Comparison of ENCODE assay signal across 2 cellular contexts in genomic region chr3:73509066-73509465, GRCh38.
TF ChIP-seq lines count a peak whose summit lies in the region.

No MANE protein-coding gene starts in this region.

TF ChIP-seq in IMR-90, 13 proteins besides CTCF, POLR2A, EP300 and RAD21:
- TF ChIP-seq NFE2L2 (IDR thresholded peaks at IDR 0.05; ENCODE audit: low read depth, low read length) (no peak), RFX5 (IDR thresholded peaks at IDR 0.05; ENCODE audit: low read depth, low read length) (no peak), RCOR1 (IDR thresholded peaks at IDR 0.05; ENCODE audit: insufficient replicate concordance, low read length) (no peak), ELK1 (IDR thresholded peaks at IDR 0.05; ENCODE audit: borderline replicate concordance, low read depth, low read length) (no peak), CHD1 (IDR thresholded peaks at IDR 0.05; ENCODE audit: low read depth, low read length) (no peak), CEBPB (IDR thresholded peaks at IDR 0.05; ENCODE audit: low read depth, low read length) (no peak), FOS (IDR thresholded peaks at IDR 0.05; ENCODE audit: low read depth, low read length) (no peak), BHLHE40 (IDR thresholded peaks at IDR 0.05; ENCODE audit: low read depth, low read length) (no peak), MAZ (IDR thresholded peaks at IDR 0.05; ENCODE audit: borderline replicate concordance, low read depth, low read length) (no peak), MXI1 (IDR thresholded peaks at IDR 0.05; ENCODE audit: borderline replicate concordance, low read depth, low read length) (no peak), MAFK (IDR thresholded peaks at IDR 0.05; ENCODE audit: low read depth, low read length) (no peak), SMC3 (IDR thresholded peaks at IDR 0.05; ENCODE audit: low read depth, low read length) (no peak), USF2 (IDR thresholded peaks at IDR 0.05; ENCODE audit: low read depth, low read length) (no peak)

TF ChIP-seq in GM23338, 12 proteins besides CTCF, POLR2A, EP300 and RAD21:
- no peak for TF ChIP-seq ZNF462 (CRISPR knock-in tag; IDR thresholded peaks at IDR 0.05)
- TF ChIP-seq EZH2 (IDR thresholded peaks at IDR 0.05; ENCODE audit: low read depth, unreplicated experiment): no peak
- TF ChIP-seq CREB1 (CRISPR knock-in tag; IDR thresholded peaks at IDR 0.05; ENCODE audit: low read depth): no peak
- no peak for TF ChIP-seq JUNB (IDR thresholded peaks at IDR 0.05; ENCODE audit: unreplicated experiment)
- TF ChIP-seq STAT1 (IDR thresholded peaks at IDR 0.05; ENCODE audit: unreplicated experiment): no peak
- no peak for TF ChIP-seq REST (IDR thresholded peaks at IDR 0.05; ENCODE audit: unreplicated experiment)
- no peak for TF ChIP-seq ETS1 (IDR thresholded peaks at IDR 0.05)
- TF ChIP-seq ZNF114 (CRISPR knock-in tag; IDR thresholded peaks at IDR 0.05): no peak
- no peak for TF ChIP-seq EZH2phosphoT487 (IDR thresholded peaks at IDR 0.05; ENCODE audit: unreplicated experiment)
- TF ChIP-seq ZNF331 (CRISPR knock-in tag; IDR thresholded peaks at IDR 0.05; ENCODE audit: low read depth): no peak
